Comparison of ENCODE assay signal across 1 cellular context in the genomic region with DNA sequence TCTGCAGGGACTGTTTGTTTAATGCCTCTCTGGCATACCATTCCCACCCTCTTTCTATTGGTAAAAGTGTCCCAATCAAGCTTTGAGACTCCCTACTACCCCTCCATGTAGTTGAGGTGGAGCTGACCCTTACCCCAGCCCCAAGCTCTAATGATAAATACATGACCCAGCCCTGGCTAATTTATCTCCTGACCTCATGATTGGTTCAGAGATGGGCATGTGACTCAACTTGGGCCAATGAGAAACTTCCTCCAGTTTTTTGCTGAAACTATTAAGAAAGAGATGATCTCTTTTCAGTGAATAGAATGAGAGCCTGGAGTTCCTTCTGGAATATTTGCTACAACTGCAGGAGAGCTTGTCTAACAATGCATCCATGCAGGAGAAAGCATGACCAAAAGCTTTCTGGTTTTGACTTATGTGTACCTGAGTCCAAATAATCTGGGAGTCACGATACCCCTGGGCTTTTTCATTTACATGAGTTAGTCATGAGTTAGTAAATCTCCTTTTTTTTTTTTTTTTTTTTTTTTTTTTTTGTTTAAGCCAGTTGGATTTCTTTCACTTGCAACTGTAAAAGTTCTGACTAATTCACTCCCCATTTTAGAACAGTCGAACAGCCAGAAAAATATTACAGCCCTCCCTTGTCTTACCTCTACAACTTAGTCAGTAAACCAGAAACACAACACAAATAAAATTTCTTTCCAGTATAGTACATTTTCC.
TF ChIP-seq lines count a peak whose summit lies in the region.

No MANE protein-coding gene starts in this region.

TF ChIP-seq in GM12878, 131 proteins besides CTCF, POLR2A, EP300 and RAD21:
- TF ChIP-seq, protein P1, sequence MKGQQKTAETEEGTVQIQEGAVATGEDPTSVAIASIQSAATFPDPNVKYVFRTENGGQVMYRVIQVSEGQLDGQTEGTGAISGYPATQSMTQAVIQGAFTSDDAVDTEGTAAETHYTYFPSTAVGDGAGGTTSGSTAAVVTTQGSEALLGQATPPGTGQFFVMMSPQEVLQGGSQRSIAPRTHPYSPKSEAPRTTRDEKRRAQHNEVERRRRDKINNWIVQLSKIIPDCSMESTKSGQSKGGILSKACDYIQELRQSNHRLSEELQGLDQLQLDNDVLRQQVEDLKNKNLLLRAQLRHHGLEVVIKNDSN (IDR thresholded peaks at IDR 0.05; ENCODE audit: borderline replicate concordance, extremely low read length, insufficient read depth, low read depth, low read length): peak; percentile 26
- peak; percentile 53; the same call in 1 of the 2 replicates for TF ChIP-seq RAD51 (IDR thresholded peaks at IDR 0.05)
- TF ChIP-seq, protein P2, sequence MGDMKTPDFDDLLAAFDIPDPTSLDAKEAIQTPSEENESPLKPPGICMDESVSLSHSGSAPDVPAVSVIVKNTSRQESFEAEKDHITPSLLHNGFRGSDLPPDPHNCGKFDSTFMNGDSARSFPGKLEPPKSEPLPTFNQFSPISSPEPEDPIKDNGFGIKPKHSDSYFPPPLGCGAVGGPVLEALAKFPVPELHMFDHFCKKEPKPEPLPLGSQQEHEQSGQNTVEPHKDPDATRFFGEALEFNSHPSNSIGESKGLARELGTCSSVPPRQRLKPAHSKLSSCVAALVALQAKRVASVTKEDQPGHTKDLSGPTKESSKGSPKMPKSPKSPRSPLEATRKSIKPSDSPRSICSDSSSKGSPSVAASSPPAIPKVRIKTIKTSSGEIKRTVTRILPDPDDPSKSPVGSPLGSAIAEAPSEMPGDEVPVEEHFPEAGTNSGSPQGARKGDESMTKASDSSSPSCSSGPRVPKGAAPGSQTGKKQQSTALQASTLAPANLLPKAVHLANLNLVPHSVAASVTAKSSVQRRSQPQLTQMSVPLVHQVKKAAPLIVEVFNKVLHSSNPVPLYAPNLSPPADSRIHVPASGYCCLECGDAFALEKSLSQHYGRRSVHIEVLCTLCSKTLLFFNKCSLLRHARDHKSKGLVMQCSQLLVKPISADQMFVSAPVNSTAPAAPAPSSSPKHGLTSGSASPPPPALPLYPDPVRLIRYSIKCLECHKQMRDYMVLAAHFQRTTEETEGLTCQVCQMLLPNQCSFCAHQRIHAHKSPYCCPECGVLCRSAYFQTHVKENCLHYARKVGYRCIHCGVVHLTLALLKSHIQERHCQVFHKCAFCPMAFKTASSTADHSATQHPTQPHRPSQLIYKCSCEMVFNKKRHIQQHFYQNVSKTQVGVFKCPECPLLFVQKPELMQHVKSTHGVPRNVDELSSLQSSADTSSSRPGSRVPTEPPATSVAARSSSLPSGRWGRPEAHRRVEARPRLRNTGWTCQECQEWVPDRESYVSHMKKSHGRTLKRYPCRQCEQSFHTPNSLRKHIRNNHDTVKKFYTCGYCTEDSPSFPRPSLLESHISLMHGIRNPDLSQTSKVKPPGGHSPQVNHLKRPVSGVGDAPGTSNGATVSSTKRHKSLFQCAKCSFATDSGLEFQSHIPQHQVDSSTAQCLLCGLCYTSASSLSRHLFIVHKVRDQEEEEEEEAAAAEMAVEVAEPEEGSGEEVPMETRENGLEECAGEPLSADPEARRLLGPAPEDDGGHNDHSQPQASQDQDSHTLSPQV (IDR thresholded peaks at IDR 0.05): no peak
